ENCODE assay signal across 18 cellular contexts in genomic region chr16:4004206-4004605, GRCh38.
DNase-seq lines count a peak whose midpoint lies in the region; ATAC-seq and TF ChIP-seq lines count a peak whose summit lies in the region.
"Had no signal": no experiment of that assay in that cellular context is flagged by ENCODE, and none has a peak within 500 bp of the region (broad histone marks: within the 10 kb centered on the region; RNA-seq: fewer than 3 reads in every experiment).

No MANE protein-coding gene starts in this region.

- DNase-seq in Right ventricle myocardium superior (peak; percentile 22), Right ventricle myocardium inferior (ENCODE audit: missing footprints) (no peak), WTC11 (ENCODE audit: low spot score) (no peak), mucosa of descending colon (no peak), NCI-H524 (lab: John Stamatoyannopoulos, UW) (no peak), SHP77 (lab: John Stamatoyannopoulos, UW) (no peak)
- DNase-seq: 8988T; CD4-positive, CD25-positive, alpha-beta regulatory T cell; CD8-positive, alpha-beta memory T cell; COR-L47; DMS 273 treated with DMSO at 0.1 percent for 48 hours; DMS53; DND-41; EL; HCEC 1CT had no signal

- POLR2A ChIA-PET in WTC11 (lab: Charles Lee): no interaction called here

- no peaks in the 10 kb centered on the region for H3K9me3 Mint-ChIP-seq in WTC11
- H3K9me3 Mint-ChIP-seq: CD4-positive, CD25-positive, alpha-beta regulatory T cell; CD8-positive, alpha-beta memory T cell had no signal

- CTCF ChIA-PET in WTC11 (lab: Charles Lee): interaction anchor here (0.7 to 1.9 kb wide), 7 partner anchors 21 to 400 kb away, joined by 3 to 10 read pairs (median 4); partner anchors contain the start of gene TFAP4

- ATAC-seq in Right ventricle myocardium superior (ENCODE audit: poor library complexity) (no peak), Right ventricle myocardium inferior (no peak), WTC11 (no peak), mucosa of descending colon (peak; percentile 43), HG02885 (IDR thresholded peaks at IDR 0.05; ENCODE audit: poor library complexity, unreplicated experiment) (no peak)
- ATAC-seq: GM12878 had no signal

- H3K4me1 Mint-ChIP-seq in WTC11: peaks cover 39% of the 10 kb centered on the region

- no peaks in the 10 kb centered on the region for H3K9me3 ChIP-seq in mucosa of descending colon
- H3K9me3 ChIP-seq: BLaER1 treated with 17β-estradiol and CSF1 and Interleukin-3, amounts not matched to agents 10 nM and 100 nM had no signal

- no peaks in the 10 kb centered on the region for H3K36me3 Mint-ChIP-seq in WTC11
- H3K36me3 Mint-ChIP-seq: CD4-positive, CD25-positive, alpha-beta regulatory T cell had no signal

- peaks cover 4% of the 10 kb centered on the region for H3K4me1 ChIP-seq in mucosa of descending colon (ENCODE audit: low read depth)

- no peak overlapping the region for H3K4me3 Mint-ChIP-seq in WTC11
- H3K4me3 Mint-ChIP-seq: CD4-positive, CD25-positive, alpha-beta regulatory T cell had no signal

- no peaks in the 10 kb centered on the region for H3K27me3 Mint-ChIP-seq in WTC11 (ENCODE audit: low read depth)
- H3K27me3 Mint-ChIP-seq: CD4-positive, CD25-positive, alpha-beta regulatory T cell; CD8-positive, alpha-beta memory T cell had no signal

- H3K27ac Mint-ChIP-seq in WTC11: peak overlapping the region; percentile 61
- H3K27ac Mint-ChIP-seq: CD4-positive, CD25-positive, alpha-beta regulatory T cell had no signal

- no peaks in the 10 kb centered on the region for H3K36me3 ChIP-seq in mucosa of descending colon (ENCODE audit: low read depth)

- intact Hi-C loops in Right ventricle myocardium superior (cut with DNase I) (no loop called here), Right ventricle myocardium inferior (cut with DNase I) (no loop called here), mucosa of descending colon (cut with DNase I, micrococcal nuclease) (no loop called here)

- H3K4me3 ChIP-seq in mucosa of descending colon: no peak overlapping the region
- H3K4me3 ChIP-seq: BLaER1 treated with 17β-estradiol and CSF1 and Interleukin-3, amounts not matched to agents 10 nM and 100 nM; GM12878 had no signal

- TF ChIP-seq CTCF in WTC11 (IDR thresholded peaks at IDR 0.05) (no peak), mucosa of descending colon (IDR thresholded peaks at IDR 0.05) (no peak)

TF ChIP-seq in WTC11, 78 proteins besides CTCF, POLR2A, EP300 and RAD21:
- TF ChIP-seq IRF1 (CRISPR knock-in tag; IDR thresholded peaks at IDR 0.05): no peak
- TF ChIP-seq MAX (CRISPR knock-in tag; IDR thresholded peaks at IDR 0.05): no peak
- TF ChIP-seq ETV6 (CRISPR knock-in tag; IDR thresholded peaks at IDR 0.05): no peak
- no peak for TF ChIP-seq CBFB (CRISPR knock-in tag; IDR thresholded peaks at IDR 0.05; ENCODE audit: low read depth)
- TF ChIP-seq E2F4 (CRISPR knock-in tag; IDR thresholded peaks at IDR 0.05; ENCODE audit: borderline replicate concordance, low read depth): no peak
- no peak for TF ChIP-seq ZNF416 (CRISPR knock-in tag; IDR thresholded peaks at IDR 0.05)
- no peak for TF ChIP-seq USF2 (CRISPR knock-in tag; IDR thresholded peaks at IDR 0.05)
- TF ChIP-seq ATF3 (CRISPR knock-in tag; conservative IDR thresholded peaks at IDR 0.05): no peak
- TF ChIP-seq ATF2 (CRISPR knock-in tag; IDR thresholded peaks at IDR 0.05; ENCODE audit: borderline replicate concordance, low read depth): no peak
- TF ChIP-seq ZSCAN18 (CRISPR knock-in tag; IDR thresholded peaks at IDR 0.05): no peak
- TF ChIP-seq EMX1 (CRISPR knock-in tag; IDR thresholded peaks at IDR 0.05): no peak
- TF ChIP-seq NR2C2 (CRISPR knock-in tag; IDR thresholded peaks at IDR 0.05): no peak
- TF ChIP-seq ZNF263 (CRISPR knock-in tag; IDR thresholded peaks at IDR 0.05; ENCODE audit: low read depth): no peak
